In the genomic region with DNA sequence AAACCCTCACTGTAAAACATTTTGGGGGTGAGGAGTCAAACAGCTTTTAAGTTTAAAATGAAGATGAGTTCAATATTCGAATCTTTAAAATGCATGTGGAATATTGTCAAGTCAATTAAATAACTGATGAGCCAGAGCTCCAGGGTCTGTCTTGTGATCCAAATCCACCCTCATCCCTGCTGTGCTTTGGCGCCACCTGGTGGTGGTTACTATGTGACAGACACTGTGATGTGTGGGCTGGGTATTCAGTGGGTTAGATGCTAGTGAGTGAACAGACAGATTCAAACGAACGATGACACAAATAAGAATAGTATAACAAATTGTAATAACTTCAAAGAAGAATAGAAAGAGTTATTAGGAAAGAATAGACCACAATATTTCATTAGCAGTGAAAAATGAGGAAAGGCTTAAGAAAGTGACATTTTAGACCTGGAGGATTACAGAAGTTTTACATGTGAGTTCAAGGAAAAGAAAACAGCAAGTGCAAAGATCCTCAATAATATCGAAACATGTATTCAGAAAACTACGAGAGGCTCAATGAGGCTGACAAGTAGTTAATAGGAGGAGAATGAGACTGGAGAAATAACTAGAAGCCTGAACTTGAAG, we compare ENCODE assay signal across 8 cellular contexts. TPM values are rescaled to one million over a fixed set of nuclear protein-coding genes. Genes with fewer than 3 reads are reported as not detected.
A peak's percentile ranks its signal among the peaks of the same experiment; 100 is the strongest.
DNase-seq lines count a peak whose midpoint lies in the region; ATAC-seq and TF ChIP-seq lines count a peak whose summit lies in the region.

No MANE protein-coding gene starts in this region.

- no peaks in the 10 kb centered on the region for H3K27me3 ChIP-seq in BJ (ENCODE audit: control insufficient read depth, insufficient read depth, low read length)

- POLR2A ChIA-PET in BJ (lab: Charles Lee): no interaction called here

- no peaks in the 10 kb centered on the region for H3K36me3 ChIP-seq in BJ (ENCODE audit: control insufficient read depth, insufficient read depth, low read length)

- DNase-seq in BJ (ENCODE audit: low read depth) (peak; percentile 5), NCI-H748 (lab: John Stamatoyannopoulos, UW; ENCODE audit: unreplicated experiment) (peak; percentile 65), epithelial cell of esophagus (ENCODE audit: low read depth) (peak; percentile 77), myocyte (ENCODE audit: low read depth) (peak; percentile 87)
- peak; percentile 31 to 65 (median 43) for DNase-seq in activated CD8-positive, alpha-beta memory T cell treated with anti-CD3 and anti-CD28 coated beads for 48 hours (ENCODE audit: low read depth in 2 of 3, low spot score in 2 of 3)
- peak; percentile 21 to 29 for DNase-seq in stimulated activated CD8-positive, alpha-beta memory T cell treated with anti-CD3 and anti-CD28 coated beads, Interleukin-7, amount 100 ng/mL, for 4 hours (ENCODE audit: low read depth in 2 of 2)

- H3K4me3 ChIP-seq in BJ (ENCODE audit: low read depth, low read length) (no peak overlapping the region), epithelial cell of esophagus (ENCODE audit: low read length) (no peak overlapping the region)

- peak; percentile 96 for TF ChIP-seq CTCF in BJ (IDR thresholded peaks at IDR 0.05; ENCODE audit: insufficient read depth, low read depth, low read length)
- peak; percentile 98 for TF ChIP-seq CTCF in epithelial cell of esophagus (IDR thresholded peaks at IDR 0.05; ENCODE audit: insufficient read depth, low read depth, low read length, missing control alignments)

- ATAC-seq in GM18873 (IDR thresholded peaks at IDR 0.05; ENCODE audit: low FRiP score, unreplicated experiment) (peak; percentile 90), HG03103 (IDR thresholded peaks at IDR 0.05; ENCODE audit: low read depth, unreplicated experiment) (peak; percentile 98)

- CTCF ChIA-PET in BJ (lab: Yijun Ruan, JAX): interaction anchor here (0.6 to 4.6 kb wide), 15 partner anchors 10 to 85 kb away, joined by 3 to 31 read pairs (median 3); no protein-coding TSS in a partner anchor

RNA-seq across cellular contexts. Expression of a gene that starts 51.4 kb away (rescaled TPM):
- 0.91 and 1.2 TPM in 2 replicates for polyA plus RNA-seq in BJ (2011; rRNA removed)
- 0.71 and 1.2 TPM in 2 replicates for polyA minus RNA-seq in BJ (2011; rRNA and poly(A)+ RNA removed)
- 8.3 and 12.8 TPM in 2 replicates for total RNA-seq in myocyte
- polyA plus RNA-seq in myocyte (2012): 8.3 TPM

Comparison
In these comparisons a context has a peak if more than half of its experiments do, and no peak if none do; other contexts are left out.
1. DNase-seq: peak in every context shown above with its lines; median percentile 87 in myocyte; 77 in epithelial cell of esophagus; 65 in NCI-H748; 43 in activated CD8-positive, alpha-beta memory T cell treated with anti-CD3 and anti-CD28 coated beads for 48 hours; 25 in stimulated activated CD8-positive, alpha-beta memory T cell treated with anti-CD3 and anti-CD28 coated beads, Interleukin-7, amount 100 ng/mL, for 4 hours; 5 in BJ.